ENCODE assay signal across 2 cellular contexts in the genomic region with DNA sequence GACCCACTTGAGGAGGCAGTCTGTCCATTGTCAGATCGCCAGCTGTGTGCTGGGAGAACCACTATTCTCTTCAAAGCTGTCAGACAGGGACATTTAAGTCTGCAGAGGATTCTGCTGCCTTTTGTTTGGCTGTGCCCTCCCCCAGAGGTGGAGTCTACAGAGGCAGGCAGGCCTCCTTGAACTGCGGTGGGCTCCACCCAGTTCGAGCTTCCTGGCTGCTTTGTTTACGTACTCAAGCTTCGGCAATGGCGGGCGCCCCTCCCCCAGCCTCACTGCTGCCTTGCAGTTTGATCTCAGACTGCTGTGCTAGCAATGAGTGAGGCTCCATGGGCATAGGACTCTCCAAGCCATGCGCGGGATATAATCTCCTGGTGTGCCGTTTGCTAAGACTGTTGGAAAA. TPM values are rescaled to one million over a fixed set of nuclear protein-coding genes. Genes with fewer than 3 reads are reported as not detected.
"Had no signal": no experiment of that assay in that cellular context is flagged by ENCODE, and none has a peak within 500 bp of the region (broad histone marks: within the 10 kb centered on the region; RNA-seq: fewer than 3 reads in every experiment).

No MANE protein-coding gene starts in this region.

RNA-seq across cellular contexts. Expression of a gene that starts 5.3 kb away (rescaled TPM):
- total RNA-seq: chondrocyte, osteocyte had no signal
